In the genomic region with DNA sequence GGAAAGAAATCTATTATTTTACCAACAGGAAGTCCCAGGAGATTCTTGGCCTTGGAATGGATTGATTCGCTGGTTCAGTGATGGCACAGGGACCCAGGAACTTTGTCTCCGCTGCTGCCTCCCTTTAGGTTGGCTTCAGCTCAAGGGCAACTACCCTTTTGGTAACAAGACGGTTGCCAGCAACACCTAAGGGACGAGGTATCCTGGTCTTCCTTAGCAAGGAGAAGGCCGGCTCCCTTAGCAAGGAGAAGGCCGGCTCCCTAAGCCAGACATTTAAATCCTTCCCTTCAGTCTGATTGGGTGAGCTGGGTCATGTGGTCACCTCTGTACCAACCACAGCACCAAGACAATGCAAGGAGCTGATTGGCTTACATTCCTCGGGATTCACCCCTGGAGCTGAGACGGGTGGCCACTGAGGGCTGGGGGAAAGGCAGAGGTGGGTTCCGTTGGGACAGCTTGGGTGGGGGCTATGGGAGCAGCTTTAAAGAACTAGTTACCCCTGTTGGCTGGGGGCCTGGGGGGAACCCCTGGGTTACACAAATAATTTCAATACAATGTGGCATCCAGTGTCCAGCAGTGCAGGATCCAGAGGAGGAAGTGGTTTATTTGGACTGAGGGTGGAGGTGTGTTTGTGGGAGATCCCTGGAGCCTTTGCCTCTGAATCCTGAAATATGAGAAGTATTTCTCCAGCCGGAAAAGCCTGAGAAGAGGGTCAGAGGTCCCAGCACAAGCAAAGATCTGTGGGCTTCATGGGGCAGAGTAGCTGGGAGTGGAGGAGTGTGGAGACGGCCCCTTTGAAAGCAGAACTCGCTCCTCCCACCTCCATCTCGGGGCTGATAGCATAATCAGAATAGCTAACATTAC, we compare ENCODE assay signal across 1 cellular context.
A peak's percentile ranks its signal among the peaks of the same experiment; 100 is the strongest.
TF ChIP-seq lines count a peak whose summit lies in the region.

No MANE protein-coding gene starts in this region.

TF ChIP-seq in HepG2, 621 proteins besides CTCF, POLR2A, EP300 and RAD21 (continued from another document and continues in another):
- TF ChIP-seq, protein P1, sequence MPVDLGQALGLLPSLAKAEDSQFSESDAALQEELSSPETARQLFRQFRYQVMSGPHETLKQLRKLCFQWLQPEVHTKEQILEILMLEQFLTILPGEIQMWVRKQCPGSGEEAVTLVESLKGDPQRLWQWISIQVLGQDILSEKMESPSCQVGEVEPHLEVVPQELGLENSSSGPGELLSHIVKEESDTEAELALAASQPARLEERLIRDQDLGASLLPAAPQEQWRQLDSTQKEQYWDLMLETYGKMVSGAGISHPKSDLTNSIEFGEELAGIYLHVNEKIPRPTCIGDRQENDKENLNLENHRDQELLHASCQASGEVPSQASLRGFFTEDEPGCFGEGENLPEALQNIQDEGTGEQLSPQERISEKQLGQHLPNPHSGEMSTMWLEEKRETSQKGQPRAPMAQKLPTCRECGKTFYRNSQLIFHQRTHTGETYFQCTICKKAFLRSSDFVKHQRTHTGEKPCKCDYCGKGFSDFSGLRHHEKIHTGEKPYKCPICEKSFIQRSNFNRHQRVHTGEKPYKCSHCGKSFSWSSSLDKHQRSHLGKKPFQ (CRISPR knock-in tag; IDR thresholded peaks at IDR 0.05; ENCODE audit: insufficient replicate concordance): no peak
- TF ChIP-seq SP5 (CRISPR knock-in tag; IDR thresholded peaks at IDR 0.05; ENCODE audit: borderline replicate concordance, low read depth): peak; percentile 66; the same call in 1 of the 2 replicates
- TF ChIP-seq, protein P2, sequence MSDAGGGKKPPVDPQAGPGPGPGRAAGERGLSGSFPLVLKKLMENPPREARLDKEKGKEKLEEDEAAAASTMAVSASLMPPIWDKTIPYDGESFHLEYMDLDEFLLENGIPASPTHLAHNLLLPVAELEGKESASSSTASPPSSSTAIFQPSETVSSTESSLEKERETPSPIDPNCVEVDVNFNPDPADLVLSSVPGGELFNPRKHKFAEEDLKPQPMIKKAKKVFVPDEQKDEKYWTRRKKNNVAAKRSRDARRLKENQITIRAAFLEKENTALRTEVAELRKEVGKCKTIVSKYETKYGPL (CRISPR knock-in tag; IDR thresholded peaks at IDR 0.05): no peak
- no peak for TF ChIP-seq KDM5B (CRISPR knock-in tag; IDR thresholded peaks at IDR 0.05; ENCODE audit: borderline replicate concordance)
- no peak for TF ChIP-seq ZNF431 (CRISPR knock-in tag; IDR thresholded peaks at IDR 0.05; ENCODE audit: borderline replicate concordance, low read depth)
- TF ChIP-seq NONO (IDR thresholded peaks at IDR 0.05): no peak
- TF ChIP-seq NONO (CRISPR knock-in tag; conservative IDR thresholded peaks at IDR 0.05): peak; percentile 34; the same call in 1 of the 2 replicates
- TF ChIP-seq, protein P3, sequence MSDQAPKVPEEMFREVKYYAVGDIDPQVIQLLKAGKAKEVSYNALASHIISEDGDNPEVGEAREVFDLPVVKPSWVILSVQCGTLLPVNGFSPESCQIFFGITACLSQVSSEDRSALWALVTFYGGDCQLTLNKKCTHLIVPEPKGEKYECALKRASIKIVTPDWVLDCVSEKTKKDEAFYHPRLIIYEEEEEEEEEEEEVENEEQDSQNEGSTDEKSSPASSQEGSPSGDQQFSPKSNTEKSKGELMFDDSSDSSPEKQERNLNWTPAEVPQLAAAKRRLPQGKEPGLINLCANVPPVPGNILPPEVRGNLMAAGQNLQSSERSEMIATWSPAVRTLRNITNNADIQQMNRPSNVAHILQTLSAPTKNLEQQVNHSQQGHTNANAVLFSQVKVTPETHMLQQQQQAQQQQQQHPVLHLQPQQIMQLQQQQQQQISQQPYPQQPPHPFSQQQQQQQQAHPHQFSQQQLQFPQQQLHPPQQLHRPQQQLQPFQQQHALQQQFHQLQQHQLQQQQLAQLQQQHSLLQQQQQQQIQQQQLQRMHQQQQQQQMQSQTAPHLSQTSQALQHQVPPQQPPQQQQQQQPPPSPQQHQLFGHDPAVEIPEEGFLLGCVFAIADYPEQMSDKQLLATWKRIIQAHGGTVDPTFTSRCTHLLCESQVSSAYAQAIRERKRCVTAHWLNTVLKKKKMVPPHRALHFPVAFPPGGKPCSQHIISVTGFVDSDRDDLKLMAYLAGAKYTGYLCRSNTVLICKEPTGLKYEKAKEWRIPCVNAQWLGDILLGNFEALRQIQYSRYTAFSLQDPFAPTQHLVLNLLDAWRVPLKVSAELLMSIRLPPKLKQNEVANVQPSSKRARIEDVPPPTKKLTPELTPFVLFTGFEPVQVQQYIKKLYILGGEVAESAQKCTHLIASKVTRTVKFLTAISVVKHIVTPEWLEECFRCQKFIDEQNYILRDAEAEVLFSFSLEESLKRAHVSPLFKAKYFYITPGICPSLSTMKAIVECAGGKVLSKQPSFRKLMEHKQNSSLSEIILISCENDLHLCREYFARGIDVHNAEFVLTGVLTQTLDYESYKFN (CRISPR knock-in tag; conservative IDR thresholded peaks at IDR 0.05): peak; percentile 80
- no peak; the same call in 1 of the 2 replicates for TF ChIP-seq SP2 (CRISPR knock-in tag; IDR thresholded peaks at IDR 0.05)
- TF ChIP-seq, protein P4, sequence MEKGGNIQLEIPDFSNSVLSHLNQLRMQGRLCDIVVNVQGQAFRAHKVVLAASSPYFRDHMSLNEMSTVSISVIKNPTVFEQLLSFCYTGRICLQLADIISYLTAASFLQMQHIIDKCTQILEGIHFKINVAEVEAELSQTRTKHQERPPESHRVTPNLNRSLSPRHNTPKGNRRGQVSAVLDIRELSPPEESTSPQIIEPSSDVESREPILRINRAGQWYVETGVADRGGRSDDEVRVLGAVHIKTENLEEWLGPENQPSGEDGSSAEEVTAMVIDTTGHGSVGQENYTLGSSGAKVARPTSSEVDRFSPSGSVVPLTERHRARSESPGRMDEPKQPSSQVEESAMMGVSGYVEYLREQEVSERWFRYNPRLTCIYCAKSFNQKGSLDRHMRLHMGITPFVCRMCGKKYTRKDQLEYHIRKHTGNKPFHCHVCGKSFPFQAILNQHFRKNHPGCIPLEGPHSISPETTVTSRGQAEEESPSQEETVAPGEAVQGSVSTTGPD (CRISPR knock-in tag; IDR thresholded peaks at IDR 0.05): 0 out of 2 replicates have a peak, but pooled peaks have one; percentile 22
- TF ChIP-seq CREB1 (IDR thresholded peaks at IDR 0.05): no peak
- TF ChIP-seq CREB1 (CRISPR knock-in tag; IDR thresholded peaks at IDR 0.05): peak; percentile 9; the same call in 1 of the 2 replicates
- peak; percentile 86 for TF ChIP-seq PHF8 (CRISPR knock-in tag; IDR thresholded peaks at IDR 0.05)
- 0 out of 2 replicates have a peak, but pooled peaks have one; percentile 69 for TF ChIP-seq ZNF83 (CRISPR knock-in tag; IDR thresholded peaks at IDR 0.05; ENCODE audit: borderline replicate concordance)
- TF ChIP-seq ZNF749 (CRISPR knock-in tag; IDR thresholded peaks at IDR 0.05; ENCODE audit: borderline replicate concordance): peak; percentile 59; the same call in 1 of the 2 replicates
- TF ChIP-seq, protein P5, sequence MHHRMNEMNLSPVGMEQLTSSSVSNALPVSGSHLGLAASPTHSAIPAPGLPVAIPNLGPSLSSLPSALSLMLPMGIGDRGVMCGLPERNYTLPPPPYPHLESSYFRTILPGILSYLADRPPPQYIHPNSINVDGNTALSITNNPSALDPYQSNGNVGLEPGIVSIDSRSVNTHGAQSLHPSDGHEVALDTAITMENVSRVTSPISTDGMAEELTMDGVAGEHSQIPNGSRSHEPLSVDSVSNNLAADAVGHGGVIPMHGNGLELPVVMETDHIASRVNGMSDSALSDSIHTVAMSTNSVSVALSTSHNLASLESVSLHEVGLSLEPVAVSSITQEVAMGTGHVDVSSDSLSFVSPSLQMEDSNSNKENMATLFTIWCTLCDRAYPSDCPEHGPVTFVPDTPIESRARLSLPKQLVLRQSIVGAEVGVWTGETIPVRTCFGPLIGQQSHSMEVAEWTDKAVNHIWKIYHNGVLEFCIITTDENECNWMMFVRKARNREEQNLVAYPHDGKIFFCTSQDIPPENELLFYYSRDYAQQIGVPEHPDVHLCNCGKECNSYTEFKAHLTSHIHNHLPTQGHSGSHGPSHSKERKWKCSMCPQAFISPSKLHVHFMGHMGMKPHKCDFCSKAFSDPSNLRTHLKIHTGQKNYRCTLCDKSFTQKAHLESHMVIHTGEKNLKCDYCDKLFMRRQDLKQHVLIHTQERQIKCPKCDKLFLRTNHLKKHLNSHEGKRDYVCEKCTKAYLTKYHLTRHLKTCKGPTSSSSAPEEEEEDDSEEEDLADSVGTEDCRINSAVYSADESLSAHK (CRISPR knock-in tag; IDR thresholded peaks at IDR 0.05; ENCODE audit: borderline replicate concordance): no peak
- TF ChIP-seq, protein P6, sequence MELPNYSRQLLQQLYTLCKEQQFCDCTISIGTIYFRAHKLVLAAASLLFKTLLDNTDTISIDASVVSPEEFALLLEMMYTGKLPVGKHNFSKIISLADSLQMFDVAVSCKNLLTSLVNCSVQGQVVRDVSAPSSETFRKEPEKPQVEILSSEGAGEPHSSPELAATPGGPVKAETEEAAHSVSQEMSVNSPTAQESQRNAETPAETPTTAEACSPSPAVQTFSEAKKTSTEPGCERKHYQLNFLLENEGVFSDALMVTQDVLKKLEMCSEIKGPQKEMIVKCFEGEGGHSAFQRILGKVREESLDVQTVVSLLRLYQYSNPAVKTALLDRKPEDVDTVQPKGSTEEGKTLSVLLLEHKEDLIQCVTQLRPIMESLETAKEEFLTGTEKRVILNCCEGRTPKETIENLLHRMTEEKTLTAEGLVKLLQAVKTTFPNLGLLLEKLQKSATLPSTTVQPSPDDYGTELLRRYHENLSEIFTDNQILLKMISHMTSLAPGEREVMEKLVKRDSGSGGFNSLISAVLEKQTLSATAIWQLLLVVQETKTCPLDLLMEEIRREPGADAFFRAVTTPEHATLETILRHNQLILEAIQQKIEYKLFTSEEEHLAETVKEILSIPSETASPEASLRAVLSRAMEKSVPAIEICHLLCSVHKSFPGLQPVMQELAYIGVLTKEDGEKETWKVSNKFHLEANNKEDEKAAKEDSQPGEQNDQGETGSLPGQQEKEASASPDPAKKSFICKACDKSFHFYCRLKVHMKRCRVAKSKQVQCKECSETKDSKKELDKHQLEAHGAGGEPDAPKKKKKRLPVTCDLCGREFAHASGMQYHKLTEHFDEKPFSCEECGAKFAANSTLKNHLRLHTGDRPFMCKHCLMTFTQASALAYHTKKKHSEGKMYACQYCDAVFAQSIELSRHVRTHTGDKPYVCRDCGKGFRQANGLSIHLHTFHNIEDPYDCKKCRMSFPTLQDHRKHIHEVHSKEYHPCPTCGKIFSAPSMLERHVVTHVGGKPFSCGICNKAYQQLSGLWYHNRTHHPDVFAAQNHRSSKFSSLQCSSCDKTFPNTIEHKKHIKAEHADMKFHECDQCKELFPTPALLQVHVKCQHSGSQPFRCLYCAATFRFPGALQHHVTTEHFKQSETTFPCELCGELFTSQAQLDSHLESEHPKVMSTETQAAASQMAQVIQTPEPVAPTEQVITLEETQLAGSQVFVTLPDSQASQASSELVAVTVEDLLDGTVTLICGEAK (IDR thresholded peaks at IDR 0.05): no peak
- TF ChIP-seq, protein P6 (CRISPR knock-in tag; IDR thresholded peaks at IDR 0.05): 0 out of 2 replicates have a peak, but pooled peaks have one; percentile 7
- 0 out of 2 replicates have a peak, but pooled peaks have one; percentile 23 for TF ChIP-seq TARDBP (CRISPR knock-in tag; IDR thresholded peaks at IDR 0.05)
- TF ChIP-seq, protein P7, sequence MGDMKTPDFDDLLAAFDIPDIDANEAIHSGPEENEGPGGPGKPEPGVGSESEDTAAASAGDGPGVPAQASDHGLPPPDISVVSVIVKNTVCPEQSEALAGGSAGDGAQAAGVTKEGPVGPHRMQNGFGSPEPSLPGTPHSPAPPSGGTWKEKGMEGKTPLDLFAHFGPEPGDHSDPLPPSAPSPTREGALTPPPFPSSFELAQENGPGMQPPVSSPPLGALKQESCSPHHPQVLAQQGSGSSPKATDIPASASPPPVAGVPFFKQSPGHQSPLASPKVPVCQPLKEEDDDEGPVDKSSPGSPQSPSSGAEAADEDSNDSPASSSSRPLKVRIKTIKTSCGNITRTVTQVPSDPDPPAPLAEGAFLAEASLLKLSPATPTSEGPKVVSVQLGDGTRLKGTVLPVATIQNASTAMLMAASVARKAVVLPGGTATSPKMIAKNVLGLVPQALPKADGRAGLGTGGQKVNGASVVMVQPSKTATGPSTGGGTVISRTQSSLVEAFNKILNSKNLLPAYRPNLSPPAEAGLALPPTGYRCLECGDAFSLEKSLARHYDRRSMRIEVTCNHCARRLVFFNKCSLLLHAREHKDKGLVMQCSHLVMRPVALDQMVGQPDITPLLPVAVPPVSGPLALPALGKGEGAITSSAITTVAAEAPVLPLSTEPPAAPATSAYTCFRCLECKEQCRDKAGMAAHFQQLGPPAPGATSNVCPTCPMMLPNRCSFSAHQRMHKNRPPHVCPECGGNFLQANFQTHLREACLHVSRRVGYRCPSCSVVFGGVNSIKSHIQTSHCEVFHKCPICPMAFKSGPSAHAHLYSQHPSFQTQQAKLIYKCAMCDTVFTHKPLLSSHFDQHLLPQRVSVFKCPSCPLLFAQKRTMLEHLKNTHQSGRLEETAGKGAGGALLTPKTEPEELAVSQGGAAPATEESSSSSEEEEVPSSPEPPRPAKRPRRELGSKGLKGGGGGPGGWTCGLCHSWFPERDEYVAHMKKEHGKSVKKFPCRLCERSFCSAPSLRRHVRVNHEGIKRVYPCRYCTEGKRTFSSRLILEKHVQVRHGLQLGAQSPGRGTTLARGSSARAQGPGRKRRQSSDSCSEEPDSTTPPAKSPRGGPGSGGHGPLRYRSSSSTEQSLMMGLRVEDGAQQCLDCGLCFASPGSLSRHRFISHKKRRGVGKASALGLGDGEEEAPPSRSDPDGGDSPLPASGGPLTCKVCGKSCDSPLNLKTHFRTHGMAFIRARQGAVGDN (CRISPR knock-in tag; IDR thresholded peaks at IDR 0.05): peak; percentile 35
- no peak for TF ChIP-seq ZNF629 (CRISPR knock-in tag; conservative IDR thresholded peaks at IDR 0.05)
- TF ChIP-seq NFIC (IDR thresholded peaks at IDR 0.05; ENCODE audit: low read length): no peak; the same call in 1 of the 2 replicates
- TF ChIP-seq ELF1 (CRISPR knock-in tag; IDR thresholded peaks at IDR 0.05): peak; percentile 55; the same call in 1 of the 2 replicates
- no peak for TF ChIP-seq ZNF615 (CRISPR knock-in tag; IDR thresholded peaks at IDR 0.05; ENCODE audit: borderline replicate concordance)
